1 cellular context compared by ENCODE assay signal in the genomic region with DNA sequence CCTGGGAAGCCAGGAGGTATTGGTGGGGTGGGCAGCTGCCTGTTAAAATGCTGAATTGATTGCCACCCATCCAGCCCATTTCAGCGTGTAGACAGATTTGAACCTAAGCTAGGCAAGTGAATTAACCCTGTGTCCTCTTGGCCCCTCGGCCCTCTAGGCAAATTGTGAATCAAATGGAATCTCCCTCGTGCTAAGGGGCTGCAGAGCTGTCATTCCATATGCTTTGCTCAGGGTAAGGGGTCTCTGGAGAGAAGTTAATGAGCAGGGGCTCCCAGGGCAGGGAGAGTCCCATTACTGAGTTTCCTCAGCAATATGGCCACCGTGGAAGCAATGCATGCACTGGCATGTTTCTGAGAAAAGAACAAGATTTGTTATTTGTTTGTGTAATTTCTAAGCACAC.
TF ChIP-seq lines count a peak whose summit lies in the region.

No MANE protein-coding gene starts in this region.

TF ChIP-seq in GM23338, 12 proteins besides CTCF, POLR2A, EP300 and RAD21 (continued from another document):
- no peak for TF ChIP-seq ZNF462 (CRISPR knock-in tag; IDR thresholded peaks at IDR 0.05)
